In genomic region chr22:36385491-36386350, GRCh38 we compare ENCODE assay signal across 8 cellular contexts. TPM values are rescaled to one million over a fixed set of nuclear protein-coding genes. Genes with fewer than 3 reads are reported as not detected.
DNase-seq lines count a peak whose midpoint lies in the region; ATAC-seq and TF ChIP-seq lines count a peak whose summit lies in the region.

No MANE protein-coding gene starts in this region.

- peak overlapping the region; percentile 73 to 94 (median 84) for H3K4me3 ChIP-seq in esophagus muscularis mucosa
- H3K4me3 ChIP-seq in neuronal stem cell (ENCODE audit: low read length in 2 of 2) = peak overlapping the region; percentile 84 to 99
- peak overlapping the region; percentile 60 to 95 for H3K4me3 ChIP-seq in aorta (ENCODE audit: low read length in 2 of 2)

- TF ChIP-seq EP300 in esophagus muscularis mucosa (IDR thresholded peaks at IDR 0.05) = peak; percentile 45

- H2AFZ ChIP-seq in neuronal stem cell (ENCODE audit: low read length) = no peak overlapping the region

- peak overlapping the region; percentile 89 for H3K18ac ChIP-seq in neuronal stem cell (ENCODE audit: low read length)

- no peaks in the 10 kb centered on the region for H3K9me3 ChIP-seq in esophagus muscularis mucosa
- H3K9me3 ChIP-seq in neuronal stem cell (replicated peaks in 1 of 2; ENCODE audit: control insufficient read depth in 2 of 2, insufficient read depth in 1 of 2, low read depth in 1 of 2, low read length in 2 of 2) = no peaks in the 10 kb centered on the region
- H3K9me3 ChIP-seq in aorta (ENCODE audit: control insufficient read depth, low read length) = no peaks in the 10 kb centered on the region

- intact Hi-C loops in esophagus muscularis mucosa (cut with DNase I) (loop anchor here (2.0 to 5.0 kb wide), 2 partner anchors 55 to 82 kb away; no protein-coding TSS in a partner anchor), aorta (cut with DNase I) (loop anchor here (2.0 kb wide), 4 partner anchors 55 to 79 kb away; no protein-coding TSS in a partner anchor)

- ATAC-seq in aorta (ENCODE audit: low FRiP score) (peak; percentile 4), HG02678 (IDR thresholded peaks at IDR 0.05; ENCODE audit: unreplicated experiment) (no peak), GM21360 (IDR thresholded peaks at IDR 0.05; ENCODE audit: unreplicated experiment) (no peak)

- DNase-seq in DMS79 treated with DMSO at 0.1 percent for 48 hours (lab: John Stamatoyannopoulos, UW) = peak; percentile 56
- peak; percentile 60 for DNase-seq in NCI-H1436 treated with DMSO at 0.1 percent for 48 hours (lab: John Stamatoyannopoulos, UW)
- DNase-seq in activated CD8-positive, alpha-beta memory T cell treated with anti-CD3 and anti-CD28 coated beads, Interleukin-2, amount 50 U/mL, for 48 hours = peak; percentile 81
- no peak for DNase-seq in esophagus muscularis mucosa (ENCODE audit: extremely low spot score)
- no peak for DNase-seq in neuronal stem cell (ENCODE audit: low spot score)
- DNase-seq in aorta = peak; percentile 68 to 88

- no peak for TF ChIP-seq CTCF in esophagus muscularis mucosa (IDR thresholded peaks at IDR 0.05)

- no peak overlapping the region for H3K4ac ChIP-seq in neuronal stem cell (ENCODE audit: low read length)

- 9% methylated on average over 9 of the region's 12 CpGs for WGBS in esophagus muscularis mucosa
- WGBS in neuronal stem cell (ENCODE audit: extremely low coverage in 2 of 2, insufficient read length in 2 of 2, insufficient replicate concordance in 1 of 2), 2 donors = no CpG with 5 or more reads among the region's 12 CpGs
- WGBS in aorta, 2 donors = 0 to 1% methylated on average over 12 of the region's 12 CpGs

- no peak overlapping the region for H3K14ac ChIP-seq in neuronal stem cell (ENCODE audit: low read length)

- peaks cover 9% of the 10 kb centered on the region for H3K79me1 ChIP-seq in neuronal stem cell (ENCODE audit: low read depth, low read length)

- peak overlapping the region; percentile 95 to 100 (median 98) for H3K27ac ChIP-seq in esophagus muscularis mucosa (replicated peaks in 1 of 4)
- peak overlapping the region; percentile 94 for H3K27ac ChIP-seq in neuronal stem cell (replicated peaks; ENCODE audit: low read length)
- peak overlapping the region; percentile 84 to 96 for H3K27ac ChIP-seq in aorta (ENCODE audit: low read depth in 1 of 2, low read length in 2 of 2)

- peak overlapping the region; percentile 95 for H3K4me2 ChIP-seq in neuronal stem cell (ENCODE audit: insufficient read depth, low read length, poor library complexity, severe bottlenecking)

- H2BK15ac ChIP-seq in neuronal stem cell (ENCODE audit: low read length) = no peak overlapping the region

- no peak overlapping the region for H3K23ac ChIP-seq in neuronal stem cell (ENCODE audit: low read depth, low read length, poor library complexity)

- no peak overlapping the region for H4K8ac ChIP-seq in neuronal stem cell (ENCODE audit: low read depth, low read length)

- H3K4me1 ChIP-seq in esophagus muscularis mucosa (peaks cover 38 to 67% (median 59%) of the 10 kb centered on the region in 4 donors), neuronal stem cell (ENCODE audit: control insufficient read depth in 2 of 2, insufficient read depth in 1 of 2, low read depth in 1 of 2, low read length in 2 of 2) (peaks cover 9 to 17% of the 10 kb centered on the region in 2 donors), aorta (ENCODE audit: control insufficient read depth in 1 of 2, insufficient read depth in 2 of 2, low read length in 2 of 2) (no peaks in the 10 kb centered on the region)

- peak overlapping the region; percentile 2 for H2BK5ac ChIP-seq in neuronal stem cell (ENCODE audit: low read length)

- peak overlapping the region; percentile 93 for H2BK120ac ChIP-seq in neuronal stem cell (ENCODE audit: low read depth, low read length)

- H3K36me3 ChIP-seq in esophagus muscularis mucosa (peaks cover 0 to 25% (median 8%) of the 10 kb centered on the region in 4 donors), neuronal stem cell (replicated peaks in 1 of 2; ENCODE audit: control insufficient read depth in 2 of 2, insufficient read depth in 2 of 2, low read length in 2 of 2) (peaks cover 2 to 17% of the 10 kb centered on the region in 2 donors), aorta (ENCODE audit: control insufficient read depth in 1 of 2, insufficient read depth in 2 of 2, low read length in 1 of 2) (no peaks in the 10 kb centered on the region)

- peak overlapping the region; percentile 25 for H3K9ac ChIP-seq in neuronal stem cell (ENCODE audit: low read depth, low read length, poor library complexity)

- no peak overlapping the region for H4K91ac ChIP-seq in neuronal stem cell (ENCODE audit: low read depth, low read length, poor library complexity)

- H3K27me3 ChIP-seq in esophagus muscularis mucosa = no peaks in the 10 kb centered on the region
- no peaks in the 10 kb centered on the region for H3K27me3 ChIP-seq in neuronal stem cell (ENCODE audit: control insufficient read depth in 3 of 3, insufficient read depth in 3 of 3, low read depth in 1 of 3, low read length in 3 of 3)
- H3K27me3 ChIP-seq in aorta (ENCODE audit: control insufficient read depth in 1 of 2, insufficient read depth in 2 of 2, low read length in 1 of 2) = no peaks in the 10 kb centered on the region

- TF ChIP-seq POLR2A in esophagus muscularis mucosa (IDR thresholded peaks at IDR 0.05; ENCODE audit: low read depth) = no peak

- no peak overlapping the region for H2BK12ac ChIP-seq in neuronal stem cell (ENCODE audit: low read length)

- peak overlapping the region; percentile 96 for H2AK5ac ChIP-seq in neuronal stem cell (ENCODE audit: low read depth, low read length)

RNA-seq across cellular contexts. Expression of gene MYH9, which starts 2.0 kb away (rescaled TPM):
- total RNA-seq in esophagus muscularis mucosa (100 to 1,000 TPM; 241 to 387 (median 358) TPM), aorta (1,000 to 10,000 TPM; 1,564 to 1,890 TPM)
- 60.4 TPM for polyA plus RNA-seq in neuronal stem cell (2013, experiment 1 of 2)
- polyA plus RNA-seq in neuronal stem cell (2013, experiment 2 of 2) = 59.3 TPM
- 100 to 1,000 TPM; 170 to 572 TPM for polyA plus RNA-seq in aorta

Comparison
In these comparisons a context has a peak if more than half of its experiments do, and no peak if none do; other contexts are left out.
1. DNase-seq: peak in DMS79 treated with DMSO at 0.1 percent for 48 hours (single experiment), NCI-H1436 treated with DMSO at 0.1 percent for 48 hours (single experiment), activated CD8-positive, alpha-beta memory T cell treated with anti-CD3 and anti-CD28 coated beads, Interleukin-2, amount 50 U/mL, for 48 hours (single experiment) and aorta (2 of 2); none in esophagus muscularis mucosa (single experiment) and neuronal stem cell (single experiment).
2. RNA of gene MYH9, which starts 2.0 kb away (total RNA-seq): 1,564 to 1,890 TPM in aorta; 241 to 387 TPM in esophagus muscularis mucosa; every median in the first group is over 4 times any median in the second.
3. Peak in every context shown above with its lines, with median percentiles within 50 percentile points of each other: H3K27ac ChIP-seq and H3K4me3 ChIP-seq.